ENCODE assay signal across 8 cellular contexts in the genomic region with DNA sequence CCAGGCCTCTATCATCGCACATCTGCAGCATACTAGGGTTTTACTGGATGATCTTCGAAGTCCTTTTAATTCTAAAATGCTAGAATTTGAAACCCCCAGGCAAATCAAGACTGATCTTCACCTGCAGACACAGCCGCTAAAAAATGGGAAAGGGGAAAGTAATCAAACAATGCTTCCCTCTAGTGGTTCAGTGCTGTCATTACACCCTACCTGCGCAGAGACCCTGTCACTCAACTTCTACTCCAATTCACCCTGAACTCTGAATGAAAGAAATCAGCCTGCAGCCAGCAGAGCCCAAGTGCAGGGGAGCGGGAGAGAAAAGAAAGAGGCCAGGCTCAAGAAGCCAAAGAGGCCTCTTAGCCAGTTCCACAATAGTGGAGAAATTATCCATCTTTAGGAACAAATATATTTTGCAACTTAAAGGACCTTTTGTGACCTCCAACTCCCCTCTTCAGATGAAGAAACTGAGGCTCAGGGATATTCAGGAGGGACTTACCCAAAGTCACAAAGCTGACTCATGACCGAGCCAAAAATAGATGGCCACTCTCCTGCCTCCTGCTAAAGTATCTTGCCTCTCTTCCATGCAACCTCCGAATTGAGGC. TPM values are rescaled to one million over a fixed set of nuclear protein-coding genes. Genes with fewer than 3 reads are reported as not detected.
DNase-seq lines count a peak whose midpoint lies in the region; ATAC-seq, FAIRE-seq and TF ChIP-seq lines count a peak whose summit lies in the region.

No MANE protein-coding gene starts in this region.

- H3K4me1 Mint-ChIP-seq in WTC11, result no peaks in the 10 kb centered on the region
- peaks cover 9 to 13% of the 10 kb centered on the region in 2 donors for H3K4me1 Mint-ChIP-seq in effector memory CD8-positive, alpha-beta T cell (ENCODE audit: low read depth in 2 of 2)
- H3K4me1 Mint-ChIP-seq in naive B cell, result peaks cover 5 to 8% (median 6%) of the 10 kb centered on the region in 3 donors

- H3K9me3 Mint-ChIP-seq in WTC11, result no peaks in the 10 kb centered on the region
- peaks cover 0 to 2% of the 10 kb centered on the region in 2 donors for H3K9me3 Mint-ChIP-seq in effector memory CD8-positive, alpha-beta T cell
- no peaks in the 10 kb centered on the region for H3K9me3 Mint-ChIP-seq in naive B cell

- TF ChIP-seq POLR2A in A549 (IDR thresholded peaks at IDR 0.05; ENCODE audit: low read length), result no peak

- no peak for FAIRE-seq in A549 (lab: Jason Lieb, UNC)

- peak; percentile 53 to 59 for TF ChIP-seq RAD21 in A549 (conservative IDR thresholded peaks at IDR 0.05 in 1 of 2, IDR thresholded peaks at IDR 0.05 in 1 of 2)

- POLR2A ChIA-PET in A549 (lab: Yijun Ruan, JAX), result no interaction called here
- POLR2A ChIA-PET in WTC11 (lab: Charles Lee), result no interaction called here

- H3K27ac Mint-ChIP-seq in WTC11, result no peak overlapping the region
- H3K27ac Mint-ChIP-seq in effector memory CD8-positive, alpha-beta T cell, result no peak overlapping the region
- H3K27ac Mint-ChIP-seq in naive B cell, result no peak overlapping the region

- peak; percentile 19 to 57 for DNase-seq in A549 (ENCODE audit: low read depth in 1 of 2, low spot score in 1 of 2)
- peak; percentile 60 for DNase-seq in GM03348 (ENCODE audit: low spot score)
- DNase-seq in NCI-H1694 (lab: John Stamatoyannopoulos, UW), result peak; percentile 60
- DNase-seq in WTC11 (ENCODE audit: low spot score), result peak; percentile 41
- peak; percentile 13 to 33 (median 19) for DNase-seq in effector memory CD8-positive, alpha-beta T cell
- peak; percentile 20 for DNase-seq in naive B cell

- ATAC-seq in A549, result peak; percentile 48 to 79; a peak in 4 of 6 replicates
- ATAC-seq in WTC11, result peak; percentile 76
- ATAC-seq in effector memory CD8-positive, alpha-beta T cell (replicated peaks), result peak; percentile 56
- peak in 1 of 2 donors; percentile 27 for ATAC-seq in naive B cell (ENCODE audit: low read depth in 2 of 2)
- ATAC-seq in GM18909 (IDR thresholded peaks at IDR 0.05; ENCODE audit: poor library complexity, unreplicated experiment), result no peak
- no peak for ATAC-seq in HG02973 (IDR thresholded peaks at IDR 0.05; ENCODE audit: unreplicated experiment)

- WGBS in A549 (ENCODE audit: missing lambda C conversion rate), result 25% methylated on average over 7 of the region's 7 CpGs

- no peak for TF ChIP-seq EP300 in A549 (IDR thresholded peaks at IDR 0.05)

- H3K27me3 Mint-ChIP-seq in WTC11 (ENCODE audit: low read depth) (no peaks in the 10 kb centered on the region), naive B cell (no peaks in the 10 kb centered on the region)
- no peaks in the 10 kb centered on the region for H3K27me3 Mint-ChIP-seq in effector memory CD8-positive, alpha-beta T cell

- H3K4me2 ChIP-seq in A549, result no peak overlapping the region

- H3K4me3 ChIP-seq in A549, result no peak overlapping the region

- no peaks in the 10 kb centered on the region for H3K9me3 ChIP-seq in A549

- H3K4me1 ChIP-seq in A549, result no peaks in the 10 kb centered on the region

- no peak overlapping the region for H3K27ac ChIP-seq in A549

- TF ChIP-seq CTCF in A549 (IDR thresholded peaks at IDR 0.05) (peak; percentile 81), WTC11 (IDR thresholded peaks at IDR 0.05) (peak; percentile 94)

- H3K4me3 Mint-ChIP-seq in WTC11 (no peak overlapping the region), naive B cell (no peak overlapping the region)
- no peak overlapping the region for H3K4me3 Mint-ChIP-seq in effector memory CD8-positive, alpha-beta T cell

- H3K36me3 Mint-ChIP-seq in WTC11, result peaks cover 10% of the 10 kb centered on the region
- H3K36me3 Mint-ChIP-seq in effector memory CD8-positive, alpha-beta T cell (ENCODE audit: insufficient read depth), result peaks cover 6% of the 10 kb centered on the region
- peaks cover 24 to 26% of the 10 kb centered on the region in 2 donors for H3K36me3 Mint-ChIP-seq in naive B cell

- CTCF ChIA-PET in A549 (lab: Yijun Ruan, JAX) (interaction anchor here (0.9 to 24.3 kb wide), 26 partner anchors 9 to 381 kb away, joined by 3 to 403 read pairs (median 6); partner anchors contain the start of gene KCNC1), WTC11 (lab: Charles Lee) (interaction anchor here (0.7 to 5.2 kb wide), 10 partner anchors 13 to 248 kb away, joined by 3 to 99 read pairs (median 12); partner anchors contain the start of gene KCNC1)

TF ChIP-seq in A549, 52 proteins besides CTCF, POLR2A, EP300 and RAD21:
- TF ChIP-seq SMC3 (IDR thresholded peaks at IDR 0.05) (peak; percentile 58; the same call in 2 of the 3 replicates), ZFP36 (IDR thresholded peaks at IDR 0.05; ENCODE audit: borderline replicate concordance, partially characterized antibody) (no peak), ZNF302 (CRISPR knock-in tag; IDR thresholded peaks at IDR 0.05) (no peak)

TF ChIP-seq in WTC11, 78 proteins besides CTCF, POLR2A, EP300 and RAD21 (continues in another document):
- TF ChIP-seq, protein P1, sequence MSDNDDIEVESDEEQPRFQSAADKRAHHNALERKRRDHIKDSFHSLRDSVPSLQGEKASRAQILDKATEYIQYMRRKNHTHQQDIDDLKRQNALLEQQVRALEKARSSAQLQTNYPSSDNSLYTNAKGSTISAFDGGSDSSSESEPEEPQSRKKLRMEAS (CRISPR knock-in tag; IDR thresholded peaks at IDR 0.05), result no peak
- TF ChIP-seq, protein P2, sequence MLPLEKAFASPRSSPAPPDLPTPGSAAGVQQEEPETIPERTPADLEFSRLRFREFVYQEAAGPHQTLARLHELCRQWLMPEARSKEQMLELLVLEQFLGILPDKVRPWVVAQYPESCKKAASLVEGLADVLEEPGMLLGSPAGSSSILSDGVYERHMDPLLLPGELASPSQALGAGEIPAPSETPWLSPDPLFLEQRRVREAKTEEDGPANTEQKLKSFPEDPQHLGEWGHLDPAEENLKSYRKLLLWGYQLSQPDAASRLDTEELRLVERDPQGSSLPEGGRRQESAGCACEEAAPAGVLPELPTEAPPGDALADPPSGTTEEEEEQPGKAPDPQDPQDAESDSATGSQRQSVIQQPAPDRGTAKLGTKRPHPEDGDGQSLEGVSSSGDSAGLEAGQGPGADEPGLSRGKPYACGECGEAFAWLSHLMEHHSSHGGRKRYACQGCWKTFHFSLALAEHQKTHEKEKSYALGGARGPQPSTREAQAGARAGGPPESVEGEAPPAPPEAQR (CRISPR knock-in tag; IDR thresholded peaks at IDR 0.05), result no peak
- no peak for TF ChIP-seq KAT7 (CRISPR knock-in tag; IDR thresholded peaks at IDR 0.05; ENCODE audit: borderline replicate concordance)
- no peak for TF ChIP-seq CDX4 (CRISPR knock-in tag; IDR thresholded peaks at IDR 0.05; ENCODE audit: borderline replicate concordance)
- no peak for TF ChIP-seq HMGA2 (CRISPR knock-in tag; IDR thresholded peaks at IDR 0.05)
- TF ChIP-seq, protein P3, sequence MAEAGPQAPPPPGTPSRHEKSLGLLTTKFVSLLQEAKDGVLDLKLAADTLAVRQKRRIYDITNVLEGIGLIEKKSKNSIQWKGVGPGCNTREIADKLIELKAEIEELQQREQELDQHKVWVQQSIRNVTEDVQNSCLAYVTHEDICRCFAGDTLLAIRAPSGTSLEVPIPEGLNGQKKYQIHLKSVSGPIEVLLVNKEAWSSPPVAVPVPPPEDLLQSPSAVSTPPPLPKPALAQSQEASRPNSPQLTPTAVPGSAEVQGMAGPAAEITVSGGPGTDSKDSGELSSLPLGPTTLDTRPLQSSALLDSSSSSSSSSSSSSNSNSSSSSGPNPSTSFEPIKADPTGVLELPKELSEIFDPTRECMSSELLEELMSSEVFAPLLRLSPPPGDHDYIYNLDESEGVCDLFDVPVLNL (CRISPR knock-in tag; IDR thresholded peaks at IDR 0.05; ENCODE audit: borderline replicate concordance, low read depth), result no peak
- no peak for TF ChIP-seq STAT6 (CRISPR knock-in tag; conservative IDR thresholded peaks at IDR 0.05; ENCODE audit: low read depth)

RNA-seq across cellular contexts. Expression of gene SERGEF, which starts 33.0 kb away (rescaled TPM):
- polyA plus RNA-seq in A549 (2011; rRNA removed) (24.1 and 25.6 TPM in 2 replicates), A549 (2017; fragmentation: RNase III; extraction: RNeasy Plus Mini Kit Qiagen cat#74134 plus additional on column Dnase treatment) (17.2 to 20.7 TPM (median 20.1 TPM) in 3 replicates), naive B cell (ENCODE audit: low read depth in 6 of 6) (10 to 100 TPM; 18.3 to 54.6 (median 42.6) TPM)
- 15.1 and 16.1 TPM in 2 replicates for polyA plus RNA-seq in A549 (2012; cell fraction: cytosol; rRNA removed)
- 9.9 and 14.6 TPM in 2 replicates for polyA plus RNA-seq in A549 (2012; cell fraction: nucleus; rRNA removed)
- polyA minus RNA-seq in A549 (2011; rRNA and poly(A)+ RNA removed), result 26.4 and 31.0 TPM in 2 replicates
- 35.5 to 45.2 TPM (median 45.1 TPM) in 3 replicates for total RNA-seq in WTC11 (2021)

Comparison
In these comparisons a context has a peak if more than half of its experiments do, and no peak if none do; other contexts are left out.
1. ATAC-seq: peak in A549 (2 of 2), WTC11 (single experiment) and effector memory CD8-positive, alpha-beta T cell (single experiment); none in GM18909 (single experiment) and HG02973 (single experiment).
2. Of the 8 proteins assayed by ChIP-seq in both WTC11 and A549: peak only in WTC11: none; only in A549: none; in both: CTCF; in neither: 7.
3. Peak in every context shown above with its lines, with median percentiles within 50 percentile points of each other: DNase-seq.